ENCODE assay signal across 10 cellular contexts in genomic region chr3:151290673-151291072, GRCh38. TPM values are rescaled to one million over a fixed set of nuclear protein-coding genes. Genes with fewer than 3 reads are reported as not detected.
DNase-seq lines count a peak whose midpoint lies in the region; ATAC-seq and TF ChIP-seq lines count a peak whose summit lies in the region.
"Had no signal": no experiment of that assay in that cellular context is flagged by ENCODE, and none has a peak within 500 bp of the region (broad histone marks: within the 10 kb centered on the region; RNA-seq: fewer than 3 reads in every experiment).

No MANE protein-coding gene starts in this region.

- no peaks in the 10 kb centered on the region for H3K27me3 Mint-ChIP-seq in H9 (ENCODE audit: low read depth)

- peak; percentile 64 for TF ChIP-seq CTCF in AG04450 (IDR thresholded peaks at IDR 0.05; ENCODE audit: low read depth, low read length)
- peak; percentile 56; the same call in 2 of the 3 replicates for TF ChIP-seq CTCF in H9 (conservative IDR thresholded peaks at IDR 0.05)
- TF ChIP-seq CTCF in RWPE2 (IDR thresholded peaks at IDR 0.05; ENCODE audit: poor library complexity, severe bottlenecking): peak; percentile 86

- H3K27ac Mint-ChIP-seq in H9: no peak overlapping the region

- WGBS in H9 (ENCODE audit: extremely low coverage, insufficient read length, low lambda C conversion rate): no CpG with 5 or more reads among the region's 3 CpGs

- peaks cover 30% of the 10 kb centered on the region for H3K36me3 ChIP-seq in RWPE2 (ENCODE audit: low read depth)

- H2AK5ac ChIP-seq in H9 (ENCODE audit: insufficient read length, low read length): no peak overlapping the region

- H3K9ac ChIP-seq in H9 (ENCODE audit: extremely low read depth, insufficient read length, low read length): no peak overlapping the region

- H4K5ac ChIP-seq in H9 (ENCODE audit: insufficient read length, low read depth, low read length): no peak overlapping the region

- H3K4me1 Mint-ChIP-seq in H9: peaks cover 4 to 5% of the 10 kb centered on the region in 2 experiments

- no peaks in the 10 kb centered on the region for H3K9me3 Mint-ChIP-seq in H9

- no peak overlapping the region for H3K23ac ChIP-seq in H9 (ENCODE audit: insufficient read length, low read depth, low read length)

- H3K4me2 ChIP-seq in H9 (ENCODE audit: insufficient read depth, insufficient read length, low read length): no peak overlapping the region

- POLR2A ChIA-PET in AG04450 (lab: Yijun Ruan, JAX): no interaction called here

- H3K23me2 ChIP-seq in H9 (ENCODE audit: insufficient read length, low read depth, low read length, poor library complexity, severe bottlenecking): no peaks in the 10 kb centered on the region

- CTCF ChIA-PET in AG04450 (lab: Charles Lee): interaction anchor here (0.7 to 4.1 kb wide), 14 partner anchors 11 to 1216 kb away, joined by 3 to 32 read pairs (median 4); no protein-coding TSS in a partner anchor

- H3K27me3 ChIP-seq in AG04450 (ENCODE audit: control insufficient read depth, insufficient read depth, low read length): no peaks in the 10 kb centered on the region
- H3K27me3 ChIP-seq in H9 (ENCODE audit: insufficient read depth, low read length): no peaks in the 10 kb centered on the region
- no peaks in the 10 kb centered on the region for H3K27me3 ChIP-seq in RWPE2 (ENCODE audit: insufficient read depth, poor library complexity, severe bottlenecking)

- no peak overlapping the region for H2AFZ ChIP-seq in H9 (ENCODE audit: low read length)

- no peak overlapping the region for H2BK15ac ChIP-seq in H9 (ENCODE audit: low read depth, low read length)

- peak; percentile 43; the same call in 1 of the 3 replicates for ATAC-seq in RWPE2 (ENCODE audit: low read depth)
- no peak for ATAC-seq in GM19328 (IDR thresholded peaks at IDR 0.05; ENCODE audit: unreplicated experiment)
- no peak for ATAC-seq in GM21619 (IDR thresholded peaks at IDR 0.05; ENCODE audit: unreplicated experiment)

- H3K9me3 ChIP-seq in AG04450 (ENCODE audit: control insufficient read depth, insufficient read depth, low read length) (no peaks in the 10 kb centered on the region), H9 (ENCODE audit: control insufficient read depth, low read depth, low read length) (no peaks in the 10 kb centered on the region), RWPE2 (ENCODE audit: severe bottlenecking) (no peaks in the 10 kb centered on the region)

- H3K56ac ChIP-seq in H9 (ENCODE audit: insufficient read length, low read depth, low read length): no peak overlapping the region

- H3K36me3 Mint-ChIP-seq in H9 (ENCODE audit: insufficient read depth in 1 of 3, low read depth in 3 of 3): no peaks in the 10 kb centered on the region

- no peak overlapping the region for H4K91ac ChIP-seq in H9 (ENCODE audit: insufficient read length, low read depth, low read length)

- no peaks in the 10 kb centered on the region for H3K79me2 ChIP-seq in H9 (ENCODE audit: insufficient read depth, low read length)

- no peak overlapping the region for H4K8ac ChIP-seq in H9 (replicated peaks; ENCODE audit: insufficient read length, low read depth, low read length)

- no peak overlapping the region for H2BK120ac ChIP-seq in H9 (ENCODE audit: low read depth, low read length, poor library complexity, severe bottlenecking)

- H3K4me3 ChIP-seq in AG04450 (ENCODE audit: low read depth, low read length) (no peak overlapping the region), RWPE2 (ENCODE audit: severe bottlenecking) (no peak overlapping the region)

- no peak overlapping the region for H3T11ph ChIP-seq in H9 (ENCODE audit: low read length)

- no peak overlapping the region for H3K4ac ChIP-seq in H9 (ENCODE audit: low read depth, low read length)

- no peak overlapping the region for H3K27ac ChIP-seq in AG04450 (ENCODE audit: low read depth, low read length)
- H3K27ac ChIP-seq in H9 (ENCODE audit: insufficient read length, low read depth, low read length): no peak overlapping the region
- H3K27ac ChIP-seq in RWPE2 (ENCODE audit: poor library complexity, severe bottlenecking): no peak overlapping the region
- H3K27ac ChIP-seq: HL-60 had no signal

- H3K4me1 ChIP-seq in H9 (ENCODE audit: insufficient read depth, low read length): no peaks in the 10 kb centered on the region
- H3K4me1 ChIP-seq in RWPE2 (ENCODE audit: insufficient read depth, poor library complexity, severe bottlenecking): no peaks in the 10 kb centered on the region

- H3K4me3 Mint-ChIP-seq in H9: no peak overlapping the region

- H3K18ac ChIP-seq in H9 (ENCODE audit: insufficient read length, low read depth, low read length): no peak overlapping the region

- no peak overlapping the region for H2BK20ac ChIP-seq in H9 (ENCODE audit: low read depth, low read length, poor library complexity, severe bottlenecking)

- H2BK5ac ChIP-seq in H9 (ENCODE audit: insufficient read length, low read length): no peak overlapping the region

- H4K20me1 ChIP-seq in H9 (ENCODE audit: control insufficient read depth, insufficient read depth, insufficient read length): no peaks in the 10 kb centered on the region

- no peak overlapping the region for H3K14ac ChIP-seq in H9 (ENCODE audit: insufficient read depth, low read length)

- no peaks in the 10 kb centered on the region for H3K79me1 ChIP-seq in H9 (ENCODE audit: insufficient read depth, low read depth, low read length, poor library complexity, severe bottlenecking)

- no peak overlapping the region for H2BK12ac ChIP-seq in H9 (ENCODE audit: insufficient read length, low read depth, low read length)

- DNase-seq in AG04450 (ENCODE audit: low read depth, low spot score) (no peak), H9 (no peak), RWPE2 (ENCODE audit: low spot score) (no peak), hepatic stellate cell (ENCODE audit: low spot score) (peak; percentile 26)
- DNase-seq in stimulated activated CD8-positive, alpha-beta memory T cell treated with anti-CD3 and anti-CD28 coated beads, Interleukin-4, amount 100 ng/mL, for 48 hours: no peak
- DNase-seq in activated CD4-positive, alpha-beta T cell treated with anti-CD3 and anti-CD28 coated beads for 48 hours: no peak

RNA-seq across cellular contexts. Expression of gene P2RY14, which starts 12.3 kb away (rescaled TPM):
- not detected in 2 replicates for polyA plus RNA-seq in AG04450 (2011; rRNA removed)
- not detected in 2 replicates for polyA minus RNA-seq in AG04450 (2011; rRNA and poly(A)+ RNA removed)
- total RNA-seq in H9 (2021): not detected in 2 replicates
- total RNA-seq: glomerular endothelial cell had no signal

RNA-seq across cellular contexts. Expression of gene GPR87, which starts 25.9 kb away (rescaled TPM):
- not detected in 2 replicates for polyA plus RNA-seq in AG04450 (2011; rRNA removed)
- not detected in 2 replicates for polyA minus RNA-seq in AG04450 (2011; rRNA and poly(A)+ RNA removed)
- 0.18 and 0.33 TPM in 2 replicates for total RNA-seq in H9 (2021)

RNA-seq across cellular contexts. Expression of gene P2RY13, which starts 38.7 kb away (rescaled TPM):
- polyA plus RNA-seq in AG04450 (2011; rRNA removed): not detected in 2 replicates
- not detected in 2 replicates for polyA minus RNA-seq in AG04450 (2011; rRNA and poly(A)+ RNA removed)
- total RNA-seq in H9 (2021): not detected in 2 replicates
- total RNA-seq: glomerular endothelial cell had no signal
